In genomic region chr16:17283022-17283421, GRCh38 we compare ENCODE assay signal across 27 cellular contexts.
DNase-seq lines count a peak whose midpoint lies in the region; ATAC-seq, FAIRE-seq and TF ChIP-seq lines count a peak whose summit lies in the region.
"Had no signal": no experiment of that assay in that cellular context is flagged by ENCODE, and none has a peak within 500 bp of the region (broad histone marks: within the 10 kb centered on the region; RNA-seq: fewer than 3 reads in every experiment).

No MANE protein-coding gene starts in this region.

- DNase-seq in D721Med (ENCODE audit: insufficient read length, low spot score): peak; percentile 36
- peak; percentile 94 for DNase-seq in NCI-H1694 treated with DMSO at 0.1 percent for 48 hours (lab: John Stamatoyannopoulos, UW)
- DNase-seq in activated B cell treated with CpG ODN at 0.5 μM for 24 hours: no peak
- DNase-seq in retina: peak; percentile 40
- DNase-seq in RWPE1 (ENCODE audit: low spot score): no peak
- DNase-seq: activated CD4-positive, alpha-beta T cell treated with anti-CD3 and anti-CD28 coated beads for 1 hour; activated CD8-positive, alpha-beta T cell treated with anti-CD3 and anti-CD28 coated beads, Interleukin-2, amount 10 ng/mL, durations not matched to agents 7 days and 5 days; activated gamma-delta T cell treated with Interleukin-2 at 50 U/mL for 16 hours; activated naive CD8-positive, alpha-beta T cell treated with anti-CD3 and anti-CD28 coated beads, Interleukin-2, amount 50 U/mL, for 24 hours; DMS153; HCEC 1CT; islet precursor cell; left ventricle myocardium inferior; mesendoderm; NCI-H1105 treated with DMSO at 0.1 percent for 48 hours; NCI-H2029 treated with DMSO at 0.1 percent for 48 hours; SIG-M5; sigmoid colon; stimulated activated CD4-positive, alpha-beta T cell treated with anti-CD3 and anti-CD28 coated beads, Interleukin-4, amount 100 ng/mL, for 4 hours had no signal

- peaks cover 79% of the 10 kb centered on the region for H3K4me1 Mint-ChIP-seq in activated B cell treated with CpG ODN at 0.5 μM for 24 hours

- no peak overlapping the region for H3K27ac ChIP-seq in RWPE1
- H3K27ac ChIP-seq: left ventricle myocardium inferior, sigmoid colon, suprapubic skin had no signal

- intact Hi-C loops in activated B cell treated with CpG ODN at 0.5 μM for 24 hours (cut with micrococcal nuclease): no loop called here

- FAIRE-seq in D721Med (lab: Jason Lieb, UNC): no peak
- FAIRE-seq: endothelial cell of umbilical vein had no signal

- CTCF ChIA-PET in activated B cell treated with CpG ODN at 0.5 μM for 24 hours (lab: Charles Lee) (interaction anchor here (0.6 to 2.5 kb wide), 3 partner anchors 10 to 94 kb away, joined by 3 to 7 read pairs (median 3); no protein-coding TSS in a partner anchor), RWPE1 (lab: Yijun Ruan, JAX) (interaction anchor here (0.6 kb wide), 1 partner anchor 48 kb away, joined by 4 read pairs; no protein-coding TSS in a partner anchor)

- no peak overlapping the region for H3K4me3 Mint-ChIP-seq in activated B cell treated with CpG ODN at 0.5 μM for 24 hours
- H3K4me3 Mint-ChIP-seq: activated CD8-positive, alpha-beta T cell treated with anti-CD3 and anti-CD28 coated beads, Interleukin-2, amount 10 ng/mL, durations not matched to agents 7 days and 5 days; activated naive CD8-positive, alpha-beta T cell treated with anti-CD3 and anti-CD28 coated beads, Interleukin-2, amount 50 U/mL, for 24 hours; central memory CD8-positive, alpha-beta T cell had no signal

- POLR2A ChIA-PET in activated B cell treated with CpG ODN at 0.5 μM for 24 hours (lab: Charles Lee): interaction anchor here (0.8 to 0.9 kb wide), 2 partner anchors 9 to 126 kb away, joined by 3 read pairs; no protein-coding TSS in a partner anchor
- POLR2A ChIA-PET in RWPE1 (lab: Yijun Ruan, JAX; ENCODE audit: low non-redundant PET): no interaction called here

- peaks cover 3% of the 10 kb centered on the region for H3K36me3 Mint-ChIP-seq in activated B cell treated with CpG ODN at 0.5 μM for 24 hours (ENCODE audit: low read depth)

- ATAC-seq in activated B cell treated with CpG ODN at 0.5 μM for 24 hours (ENCODE audit: low read depth): no peak
- no peak for ATAC-seq in HG03469 (IDR thresholded peaks at IDR 0.05; ENCODE audit: unreplicated experiment)
- ATAC-seq in HG02884 (IDR thresholded peaks at IDR 0.05; ENCODE audit: unreplicated experiment): no peak
- ATAC-seq: activated CD8-positive, alpha-beta T cell treated with anti-CD3 and anti-CD28 coated beads, Interleukin-2, amount 10 ng/mL, durations not matched to agents 7 days and 5 days; activated naive CD8-positive, alpha-beta T cell treated with anti-CD3 and anti-CD28 coated beads, Interleukin-2, amount 50 U/mL, for 24 hours; Panc1 had no signal

- H3K27me3 Mint-ChIP-seq in activated B cell treated with CpG ODN at 0.5 μM for 24 hours: no peaks in the 10 kb centered on the region
- H3K27me3 Mint-ChIP-seq: activated naive CD8-positive, alpha-beta T cell treated with anti-CD3 and anti-CD28 coated beads, Interleukin-2, amount 50 U/mL, for 24 hours; central memory CD8-positive, alpha-beta T cell; progenitor cell of endocrine pancreas; stimulated activated memory B cell treated with anti-CD40 and anti-IgM and Interleukin-4, amounts not matched to agents 10 μg/mL and 1 μg/mL and 100 μg/mL, for 72 hours had no signal

- peak overlapping the region; percentile 4 for H3K27ac Mint-ChIP-seq in activated B cell treated with CpG ODN at 0.5 μM for 24 hours
- H3K27ac Mint-ChIP-seq: activated CD8-positive, alpha-beta T cell treated with anti-CD3 and anti-CD28 coated beads, Interleukin-2, amount 10 ng/mL, durations not matched to agents 7 days and 5 days; activated naive CD8-positive, alpha-beta T cell treated with anti-CD3 and anti-CD28 coated beads, Interleukin-2, amount 50 U/mL, for 24 hours; progenitor cell of endocrine pancreas; stimulated activated memory B cell treated with anti-CD40 and anti-IgM and Interleukin-4, amounts not matched to agents 10 μg/mL and 1 μg/mL and 100 μg/mL, for 72 hours had no signal

- TF ChIP-seq CTCF in D721Med (IDR thresholded peaks at IDR 0.05; ENCODE audit: insufficient read depth, missing control alignments): no peak
- no peak for TF ChIP-seq CTCF in activated B cell treated with CpG ODN at 0.5 μM for 24 hours (IDR thresholded peaks at IDR 0.05)
- TF ChIP-seq CTCF in RWPE1 (conservative IDR thresholded peaks at IDR 0.05; ENCODE audit: low read depth): no peak

- no peaks in the 10 kb centered on the region for H3K9me3 Mint-ChIP-seq in activated B cell treated with CpG ODN at 0.5 μM for 24 hours
- H3K9me3 Mint-ChIP-seq: activated naive CD8-positive, alpha-beta T cell treated with anti-CD3 and anti-CD28 coated beads, Interleukin-2, amount 50 U/mL, for 24 hours; central memory CD8-positive, alpha-beta T cell; stimulated activated memory B cell treated with anti-CD40 and anti-IgM and Interleukin-4, amounts not matched to agents 10 μg/mL and 1 μg/mL and 100 μg/mL, for 72 hours had no signal

Comparison
In these comparisons a context has a peak if more than half of its experiments do, and no peak if none do; other contexts are left out.
1. DNase-seq: peak in D721Med (single experiment), NCI-H1694 treated with DMSO at 0.1 percent for 48 hours (single experiment) and retina (single experiment); none in activated B cell treated with CpG ODN at 0.5 μM for 24 hours (single experiment) and RWPE1 (single experiment).